Comparison of ENCODE assay signal across 1 cellular context in genomic region chr18:54125429-54125828, GRCh38.
A peak's percentile ranks its signal among the peaks of the same experiment; 100 is the strongest.
TF ChIP-seq lines count a peak whose summit lies in the region.

No MANE protein-coding gene starts in this region.

TF ChIP-seq in K562, 482 proteins besides CTCF, POLR2A, EP300 and RAD21 (continued from another document):
- TF ChIP-seq MLX (CRISPR knock-in tag; conservative IDR thresholded peaks at IDR 0.05): no peak
- TF ChIP-seq ZBTB11 (CRISPR knock-in tag; IDR thresholded peaks at IDR 0.05): no peak
- TF ChIP-seq GABPA (tag; conservative IDR thresholded peaks at IDR 0.05; ENCODE audit: low read depth): peak; percentile 82
- TF ChIP-seq SP2 (IDR thresholded peaks at IDR 0.05; ENCODE audit: extremely low read depth, low read depth, low read length, poor library complexity, severe bottlenecking): no peak
- no peak for TF ChIP-seq ZNF766 (CRISPR knock-in tag; conservative IDR thresholded peaks at IDR 0.05)
- no peak for TF ChIP-seq NR0B1 (IDR thresholded peaks at IDR 0.05; ENCODE audit: partially characterized antibody)
- no peak for TF ChIP-seq NUFIP1 (IDR thresholded peaks at IDR 0.05; ENCODE audit: partially characterized antibody)
- no peak for TF ChIP-seq PCBP1 (IDR thresholded peaks at IDR 0.05; ENCODE audit: low read depth, low read length, poor library complexity, severe bottlenecking)
- TF ChIP-seq DIDO1 (tag; IDR thresholded peaks at IDR 0.05; ENCODE audit: low read depth): no peak
- TF ChIP-seq ZNF224 (CRISPR knock-in tag; IDR thresholded peaks at IDR 0.05): no peak
- no peak for TF ChIP-seq POLR2AphosphoS5 (IDR thresholded peaks at IDR 0.05; ENCODE audit: control insufficient read depth, insufficient read depth, low read depth, low read length)
- TF ChIP-seq SPI1 (IDR thresholded peaks at IDR 0.05; ENCODE audit: borderline replicate concordance, low read depth, low read length): peak; percentile 75
- TF ChIP-seq MAFF (IDR thresholded peaks at IDR 0.05; ENCODE audit: low read length): no peak
- no peak for TF ChIP-seq ZBTB12 (CRISPR knock-in tag; IDR thresholded peaks at IDR 0.05)
- no peak for TF ChIP-seq USF2 (CRISPR knock-in tag; IDR thresholded peaks at IDR 0.05)
- TF ChIP-seq NFE2 (IDR thresholded peaks at IDR 0.05; ENCODE audit: low read depth): 0 out of 2 replicates have a peak, but pooled peaks have one; percentile 13
- no peak for TF ChIP-seq ZBTB34 (CRISPR knock-in tag; IDR thresholded peaks at IDR 0.05)
- no peak for TF ChIP-seq TCF3 (CRISPR knock-in tag; IDR thresholded peaks at IDR 0.05)
- no peak for TF ChIP-seq STAT6 (CRISPR knock-in tag; IDR thresholded peaks at IDR 0.05)
- no peak for TF ChIP-seq TEAD4 (IDR thresholded peaks at IDR 0.05; ENCODE audit: low read length)
- no peak for TF ChIP-seq TEAD4 (CRISPR knock-in tag; IDR thresholded peaks at IDR 0.05; ENCODE audit: borderline replicate concordance)
- TF ChIP-seq TCF7L2 (IDR thresholded peaks at IDR 0.05; ENCODE audit: low read depth, low read length): no peak
- no peak for TF ChIP-seq RREB1 (CRISPR knock-in tag; IDR thresholded peaks at IDR 0.05)
- TF ChIP-seq PHB (CRISPR knock-in tag; IDR thresholded peaks at IDR 0.05): no peak
- TF ChIP-seq TFAP4 (CRISPR knock-in tag; IDR thresholded peaks at IDR 0.05; ENCODE audit: borderline replicate concordance): no peak
- TF ChIP-seq PBX2 (CRISPR knock-in tag; IDR thresholded peaks at IDR 0.05; ENCODE audit: low read depth): no peak
- peak; percentile 57 for TF ChIP-seq PBX2 (tag; conservative IDR thresholded peaks at IDR 0.05; ENCODE audit: low read depth)
- TF ChIP-seq MEIS2 (IDR thresholded peaks at IDR 0.05; ENCODE audit: partially characterized antibody): peak; percentile 71
- no peak for TF ChIP-seq RBM17 (IDR thresholded peaks at IDR 0.05; ENCODE audit: borderline replicate concordance, low read depth, low read length)
